Comparison of ENCODE assay signal across 8 cellular contexts in the genomic region with DNA sequence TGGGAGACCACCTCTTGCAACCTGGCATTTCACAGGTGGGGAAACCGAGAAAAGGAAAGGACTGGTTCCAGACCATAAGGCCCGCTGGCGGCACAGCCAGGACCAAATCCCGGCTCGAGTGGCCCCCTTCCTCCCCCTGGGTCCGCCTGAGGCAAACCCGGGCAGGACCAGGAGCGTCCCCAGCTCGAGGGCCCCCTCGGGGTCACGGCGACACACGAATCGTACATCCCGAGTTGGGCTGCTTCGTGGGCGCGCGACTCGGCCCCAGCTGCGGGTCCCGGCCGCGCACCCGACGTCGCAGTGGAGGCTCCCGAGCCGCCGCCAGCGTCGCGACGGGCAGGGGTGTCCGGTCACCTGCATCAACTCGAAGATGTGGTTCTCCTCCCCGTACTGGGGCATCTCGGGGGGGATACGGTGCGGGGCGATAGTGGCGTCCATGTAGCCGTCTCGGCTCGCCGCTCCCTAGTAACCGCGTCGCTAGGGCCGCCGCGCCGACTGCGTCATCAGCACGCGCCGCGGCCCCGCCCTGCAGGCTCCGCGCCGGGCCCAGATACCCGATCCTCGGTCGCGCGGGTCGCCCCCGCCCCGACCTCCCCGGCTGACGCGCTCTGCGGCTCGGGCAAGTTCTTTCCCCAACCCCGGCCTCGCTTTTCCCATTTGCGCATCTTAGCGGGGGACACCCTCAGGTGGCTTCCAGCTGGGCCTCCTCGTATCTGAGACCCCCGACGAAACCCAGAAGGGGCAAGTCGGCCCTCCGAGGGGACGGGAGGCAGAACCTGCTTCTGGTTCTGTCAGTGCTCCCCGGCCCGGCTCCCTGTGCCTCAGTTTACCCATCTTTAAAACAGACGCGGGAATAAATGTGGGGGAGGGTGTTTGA. TPM values are rescaled to one million over a fixed set of nuclear protein-coding genes. Genes with fewer than 3 reads are reported as not detected.
DNase-seq lines count a peak whose midpoint lies in the region; ATAC-seq and TF ChIP-seq lines count a peak whose summit lies in the region.

TSS of gene AK8 (minus strand) at position 467 of the 877 bp plus-strand sequence. CDS start at position 438, 29 bp downstream.

- ATAC-seq in GM19351 (IDR thresholded peaks at IDR 0.05; ENCODE audit: unreplicated experiment) (peak; percentile 69), thoracic aorta (ENCODE audit: insufficient number of reproducible peaks, low FRiP score, low read depth) (peak; percentile 79)

- H3K27ac ChIP-seq in SK-N-SH (ENCODE audit: low read depth in 2 of 2, low read length in 1 of 2) (peak within 1 kb of the TSS; percentile 81 to 86), cardiac muscle cell (no peak within 1 kb of the TSS), ovary (peak within 1 kb of the TSS; percentile 27 to 36), thoracic aorta (peak within 1 kb of the TSS; percentile 78 to 80)

- no peaks in the 10 kb centered on the region for H3F3A ChIP-seq in SK-N-SH (replicated peaks; ENCODE audit: insufficient read depth)

- peaks cover 10 to 17% (median 17%) of the 10 kb centered on the region in 3 donors for H3K27me3 Mint-ChIP-seq in CD14-positive monocyte (ENCODE audit: low read depth in 3 of 3)
- peaks cover 2% of the 10 kb centered on the region for H3K27me3 Mint-ChIP-seq in IgD-negative memory B cell

- peaks cover 0 to 7% of the 10 kb centered on the region in 2 experiments; a peak in 1 of 4 replicates for H3K4me1 ChIP-seq in SK-N-SH (ENCODE audit: control insufficient read depth in 1 of 2, insufficient read depth in 2 of 2, low read depth in 1 of 2, low read length in 1 of 2)
- H3K4me1 ChIP-seq in cardiac muscle cell (ENCODE audit: low read depth) = no peaks in the 10 kb centered on the region
- peaks cover 4% of the 10 kb centered on the region for H3K4me1 ChIP-seq in ovary (ENCODE audit: insufficient read depth)
- peaks cover 0 to 5% of the 10 kb centered on the region in 2 donors for H3K4me1 ChIP-seq in thoracic aorta (ENCODE audit: control insufficient read depth in 1 of 2, low read depth in 2 of 2)

- peak within 1 kb of the TSS; percentile 98 for H2AFZ ChIP-seq in SK-N-SH (ENCODE audit: low read depth)

- peak; percentile 46 for TF ChIP-seq POLR2A in ovary (IDR thresholded peaks at IDR 0.05)

- H3K4me2 ChIP-seq in SK-N-SH = peak within 1 kb of the TSS; percentile 100

- H3K4me3 ChIP-seq in SK-N-SH (ENCODE audit: low read depth in 2 of 2, low read length in 1 of 2) (peak within 1 kb of the TSS; percentile 98), cardiac muscle cell (peak within 1 kb of the TSS; percentile 69), ovary (peak within 1 kb of the TSS; percentile 78), thoracic aorta (peak within 1 kb of the TSS; percentile 98)

- CTCF ChIA-PET in SK-N-SH (lab: Yijun Ruan, JAX) = interaction anchor here (0.8 to 2.8 kb wide), 7 partner anchors 8 to 100 kb away, joined by 3 to 19 read pairs (median 3); no protein-coding TSS in a partner anchor

- H3K9me3 Mint-ChIP-seq in CD14-positive monocyte = peaks cover 0 to 1% (median 0%) of the 10 kb centered on the region in 7 donors
- H3K9me3 Mint-ChIP-seq in IgD-negative memory B cell = no peaks in the 10 kb centered on the region

- no peaks in the 10 kb centered on the region for H4K20me1 ChIP-seq in SK-N-SH (ENCODE audit: insufficient read depth)

- H3K9me3 ChIP-seq in SK-N-SH (no peaks in the 10 kb centered on the region), cardiac muscle cell (ENCODE audit: low read depth) (no peaks in the 10 kb centered on the region), ovary (no peaks in the 10 kb centered on the region), thoracic aorta (no peaks in the 10 kb centered on the region)

- POLR2A ChIA-PET in SK-N-SH (lab: Yijun Ruan, JAX) = interaction anchor here (0.6 to 1.4 kb wide), 2 partner anchors 29 to 74 kb away, joined by 3 to 4 read pairs; no protein-coding TSS in a partner anchor

- no peaks in the 10 kb centered on the region; the same call in 1 of the 2 replicates for H3K79me2 ChIP-seq in SK-N-SH (ENCODE audit: insufficient read depth)

- no peak for TF ChIP-seq EP300 in SK-N-SH (IDR thresholded peaks at IDR 0.05; ENCODE audit: borderline replicate concordance in 1 of 2, low read depth in 1 of 2, low read length in 1 of 2)
- TF ChIP-seq EP300 in ovary (IDR thresholded peaks at IDR 0.05) = no peak

- no peak for TF ChIP-seq CTCF in CD14-positive monocyte (IDR thresholded peaks at IDR 0.05)
- TF ChIP-seq CTCF in SK-N-SH (IDR thresholded peaks at IDR 0.05) = no peak
- no peak for TF ChIP-seq CTCF in cardiac muscle cell (IDR thresholded peaks at IDR 0.05; ENCODE audit: low read depth, low read length)
- TF ChIP-seq CTCF in ovary (IDR thresholded peaks at IDR 0.05) = no peak
- TF ChIP-seq CTCF in thoracic aorta (IDR thresholded peaks at IDR 0.05) = no peak

- DNase-seq in CD14-positive monocyte (ENCODE audit: low spot score) = peak; percentile 63
- DNase-seq in SK-N-SH = peak; percentile 98
- peak; percentile 38 for DNase-seq in activated naive CD8-positive, alpha-beta T cell treated with anti-CD3 and anti-CD28 coated beads, Interleukin-2, amount 50 U/mL, for 16 hours (ENCODE audit: low read depth, low spot score)
- peak; percentile 82 to 86 for DNase-seq in cardiac muscle cell (ENCODE audit: low read depth in 1 of 2, low spot score in 1 of 2)
- peak; percentile 67 to 89 (median 78) for DNase-seq in ovary
- no peak for DNase-seq in thoracic aorta (ENCODE audit: low spot score)

- H3K4me3 Mint-ChIP-seq in CD14-positive monocyte (peak within 1 kb of the TSS; percentile 79 to 80), IgD-negative memory B cell (peak within 1 kb of the TSS; percentile 81 to 97 (median 91))

- TF ChIP-seq RAD21 in SK-N-SH (IDR thresholded peaks at IDR 0.05; ENCODE audit: low read length) = no peak

- intact Hi-C loops in CD14-positive monocyte (cut with micrococcal nuclease) = loop anchor here (2.0 to 10.0 kb wide), 3 partner anchors 207 to 796 kb away; partner anchors contain the start of genes DDX31 (in 1 of the 2) and GTF3C4 (in 1 of the 2)
- intact Hi-C loops in ovary (cut with DNase I) = no loop called here

- peak within 1 kb of the TSS in 5 of 7 donors; percentile 33 to 88 (median 78) for H3K27ac Mint-ChIP-seq in CD14-positive monocyte
- peak within 1 kb of the TSS; percentile 88 to 98 (median 88) for H3K27ac Mint-ChIP-seq in IgD-negative memory B cell

- H3K27me3 ChIP-seq in SK-N-SH (ENCODE audit: insufficient read depth) (no peaks in the 10 kb centered on the region), cardiac muscle cell (peaks cover 15% of the 10 kb centered on the region), ovary (no peaks in the 10 kb centered on the region), thoracic aorta (replicated peaks; ENCODE audit: insufficient read depth) (no peaks in the 10 kb centered on the region)

- peaks cover 15% of the 10 kb centered on the region for H3K4me1 Mint-ChIP-seq in CD14-positive monocyte
- peaks cover 9 to 14% (median 14%) of the 10 kb centered on the region in 3 donors for H3K4me1 Mint-ChIP-seq in IgD-negative memory B cell

- 2% methylated on average over 26 of the region's 89 CpGs for WGBS in SK-N-SH (ENCODE audit: low lambda C conversion rate)
- 0 to 2% (median 1%) methylated on average over 53 to 89 of the region's 89 CpGs for WGBS in ovary, 3 donors

- H3K36me3 ChIP-seq in SK-N-SH (replicated peaks in 1 of 2; ENCODE audit: control insufficient read depth in 1 of 2, insufficient read depth in 2 of 2, low read length in 1 of 2) (no peaks in the 10 kb centered on the region), cardiac muscle cell (no peaks in the 10 kb centered on the region), ovary (no peaks in the 10 kb centered on the region), thoracic aorta (no peaks in the 10 kb centered on the region)

- no peaks in the 10 kb centered on the region for H3K9me2 ChIP-seq in SK-N-SH

- H3K9ac ChIP-seq in SK-N-SH = peak within 1 kb of the TSS; percentile 100

- no peaks in the 10 kb centered on the region for H3K36me3 Mint-ChIP-seq in CD14-positive monocyte
- H3K36me3 Mint-ChIP-seq in IgD-negative memory B cell = no peaks in the 10 kb centered on the region

TF ChIP-seq in SK-N-SH, 30 proteins besides CTCF, POLR2A, EP300 and RAD21 (continues in another document):
- peak; percentile 28; the same call in 1 of the 2 replicates for TF ChIP-seq TAF1 (IDR thresholded peaks at IDR 0.05; ENCODE audit: borderline replicate concordance, low read depth, low read length)
- TF ChIP-seq FOSL2 (IDR thresholded peaks at IDR 0.05; ENCODE audit: borderline replicate concordance, low read depth) = no peak
- TF ChIP-seq SIN3A (IDR thresholded peaks at IDR 0.05; ENCODE audit: borderline replicate concordance, low read depth, low read length) = peak; percentile 89; the same call in 1 of the 2 replicates
- TF ChIP-seq, protein P1, sequence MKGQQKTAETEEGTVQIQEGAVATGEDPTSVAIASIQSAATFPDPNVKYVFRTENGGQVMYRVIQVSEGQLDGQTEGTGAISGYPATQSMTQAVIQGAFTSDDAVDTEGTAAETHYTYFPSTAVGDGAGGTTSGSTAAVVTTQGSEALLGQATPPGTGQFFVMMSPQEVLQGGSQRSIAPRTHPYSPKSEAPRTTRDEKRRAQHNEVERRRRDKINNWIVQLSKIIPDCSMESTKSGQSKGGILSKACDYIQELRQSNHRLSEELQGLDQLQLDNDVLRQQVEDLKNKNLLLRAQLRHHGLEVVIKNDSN (IDR thresholded peaks at IDR 0.05; ENCODE audit: borderline replicate concordance, low read depth) = no peak
- TF ChIP-seq, protein P2, sequence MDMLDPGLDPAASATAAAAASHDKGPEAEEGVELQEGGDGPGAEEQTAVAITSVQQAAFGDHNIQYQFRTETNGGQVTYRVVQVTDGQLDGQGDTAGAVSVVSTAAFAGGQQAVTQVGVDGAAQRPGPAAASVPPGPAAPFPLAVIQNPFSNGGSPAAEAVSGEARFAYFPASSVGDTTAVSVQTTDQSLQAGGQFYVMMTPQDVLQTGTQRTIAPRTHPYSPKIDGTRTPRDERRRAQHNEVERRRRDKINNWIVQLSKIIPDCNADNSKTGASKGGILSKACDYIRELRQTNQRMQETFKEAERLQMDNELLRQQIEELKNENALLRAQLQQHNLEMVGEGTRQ (IDR thresholded peaks at IDR 0.05; ENCODE audit: borderline replicate concordance, low read depth, low read length) = no peak
- TF ChIP-seq TEAD4 (IDR thresholded peaks at IDR 0.05; ENCODE audit: borderline replicate concordance, insufficient read depth) = no peak
- TF ChIP-seq FOXM1 (IDR thresholded peaks at IDR 0.05; ENCODE audit: low read depth) = no peak
- no peak for TF ChIP-seq GABPA (IDR thresholded peaks at IDR 0.05; ENCODE audit: low read depth)
- TF ChIP-seq RFX5 (IDR thresholded peaks at IDR 0.05; ENCODE audit: low read length) = no peak
- no peak for TF ChIP-seq TCF12 (IDR thresholded peaks at IDR 0.05)

RNA-seq across cellular contexts. Expression of gene AK8, which starts in this region (rescaled TPM):
- polyA plus RNA-seq in CD14-positive monocyte (under 1 TPM in 1 of 2 donors, not detected in 1; 0.08 TPM), IgD-negative memory B cell (11.8 TPM), SK-N-SH (2012; rRNA removed) (0.77 and 0.84 TPM in 2 replicates), cardiac muscle cell (0.70 and 1.9 TPM in 2 replicates), ovary (1 to 10 TPM in 1 of 2 donors, under 1 TPM in 1; 0.64 to 2.7 TPM)
- polyA plus RNA-seq in SK-N-SH (2012; cell fraction: cytosol; rRNA removed) = 0.44 and 0.58 TPM in 2 replicates
- polyA plus RNA-seq in SK-N-SH (2012; cell fraction: nucleus; rRNA removed) = 1.2 and 1.9 TPM in 2 replicates
- total RNA-seq in cardiac muscle cell (0.25 and 0.83 TPM in 2 replicates), ovary (1 to 10 TPM in 5 of 7 donors, under 1 TPM in 2; 0.36 to 9.8 (median 1.6) TPM), thoracic aorta (under 1 TPM; 0.42 to 0.54 TPM)

Comparison
In these comparisons a context has a peak if more than half of its experiments do, and no peak if none do; other contexts are left out.
1. Peak in DNase-seq in CD14-positive monocyte; RNA of the gene not detected or under 1 TPM.
2. Peak in ATAC-seq, H3K4me3 ChIP-seq and H3K27ac ChIP-seq in thoracic aorta; RNA of the gene not detected or under 1 TPM.
3. intact Hi-C loops: an anchor here in CD14-positive monocyte (2.0 to 10.0 kb wide); none called in ovary.